ENCODE assay signal across 1 cellular context in genomic region chr22:44996648-44997047, GRCh38.
TF ChIP-seq lines count a peak whose summit lies in the region.

No MANE protein-coding gene starts in this region.

TF ChIP-seq in SK-N-SH, 30 proteins besides CTCF, POLR2A, EP300 and RAD21 (continued from another document):
- no peak for TF ChIP-seq USF2 (IDR thresholded peaks at IDR 0.05; ENCODE audit: borderline replicate concordance, low read depth, low read length)
- TF ChIP-seq, protein P1, sequence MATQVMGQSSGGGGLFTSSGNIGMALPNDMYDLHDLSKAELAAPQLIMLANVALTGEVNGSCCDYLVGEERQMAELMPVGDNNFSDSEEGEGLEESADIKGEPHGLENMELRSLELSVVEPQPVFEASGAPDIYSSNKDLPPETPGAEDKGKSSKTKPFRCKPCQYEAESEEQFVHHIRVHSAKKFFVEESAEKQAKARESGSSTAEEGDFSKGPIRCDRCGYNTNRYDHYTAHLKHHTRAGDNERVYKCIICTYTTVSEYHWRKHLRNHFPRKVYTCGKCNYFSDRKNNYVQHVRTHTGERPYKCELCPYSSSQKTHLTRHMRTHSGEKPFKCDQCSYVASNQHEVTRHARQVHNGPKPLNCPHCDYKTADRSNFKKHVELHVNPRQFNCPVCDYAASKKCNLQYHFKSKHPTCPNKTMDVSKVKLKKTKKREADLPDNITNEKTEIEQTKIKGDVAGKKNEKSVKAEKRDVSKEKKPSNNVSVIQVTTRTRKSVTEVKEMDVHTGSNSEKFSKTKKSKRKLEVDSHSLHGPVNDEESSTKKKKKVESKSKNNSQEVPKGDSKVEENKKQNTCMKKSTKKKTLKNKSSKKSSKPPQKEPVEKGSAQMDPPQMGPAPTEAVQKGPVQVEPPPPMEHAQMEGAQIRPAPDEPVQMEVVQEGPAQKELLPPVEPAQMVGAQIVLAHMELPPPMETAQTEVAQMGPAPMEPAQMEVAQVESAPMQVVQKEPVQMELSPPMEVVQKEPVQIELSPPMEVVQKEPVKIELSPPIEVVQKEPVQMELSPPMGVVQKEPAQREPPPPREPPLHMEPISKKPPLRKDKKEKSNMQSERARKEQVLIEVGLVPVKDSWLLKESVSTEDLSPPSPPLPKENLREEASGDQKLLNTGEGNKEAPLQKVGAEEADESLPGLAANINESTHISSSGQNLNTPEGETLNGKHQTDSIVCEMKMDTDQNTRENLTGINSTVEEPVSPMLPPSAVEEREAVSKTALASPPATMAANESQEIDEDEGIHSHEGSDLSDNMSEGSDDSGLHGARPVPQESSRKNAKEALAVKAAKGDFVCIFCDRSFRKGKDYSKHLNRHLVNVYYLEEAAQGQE (IDR thresholded peaks at IDR 0.05; ENCODE audit: low read depth, low read length): no peak
- TF ChIP-seq SIN3A (IDR thresholded peaks at IDR 0.05; ENCODE audit: borderline replicate concordance, low read depth, low read length): no peak
- no peak for TF ChIP-seq GATA2 (CRISPR knock-in tag; IDR thresholded peaks at IDR 0.05)
- no peak for TF ChIP-seq FOSL2 (IDR thresholded peaks at IDR 0.05; ENCODE audit: borderline replicate concordance, low read depth)
- TF ChIP-seq YY1 (IDR thresholded peaks at IDR 0.05; ENCODE audit: low read depth): no peak
- TF ChIP-seq, protein P2, sequence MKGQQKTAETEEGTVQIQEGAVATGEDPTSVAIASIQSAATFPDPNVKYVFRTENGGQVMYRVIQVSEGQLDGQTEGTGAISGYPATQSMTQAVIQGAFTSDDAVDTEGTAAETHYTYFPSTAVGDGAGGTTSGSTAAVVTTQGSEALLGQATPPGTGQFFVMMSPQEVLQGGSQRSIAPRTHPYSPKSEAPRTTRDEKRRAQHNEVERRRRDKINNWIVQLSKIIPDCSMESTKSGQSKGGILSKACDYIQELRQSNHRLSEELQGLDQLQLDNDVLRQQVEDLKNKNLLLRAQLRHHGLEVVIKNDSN (IDR thresholded peaks at IDR 0.05; ENCODE audit: borderline replicate concordance, low read depth): no peak
- TF ChIP-seq RFX5 (IDR thresholded peaks at IDR 0.05; ENCODE audit: low read length): no peak
- TF ChIP-seq JUND (IDR thresholded peaks at IDR 0.05): no peak
- TF ChIP-seq MAX (IDR thresholded peaks at IDR 0.05; ENCODE audit: low read depth): no peak
TF ChIP-seq in SK-N-SH: peak in this region for 0.
